In the genomic region with DNA sequence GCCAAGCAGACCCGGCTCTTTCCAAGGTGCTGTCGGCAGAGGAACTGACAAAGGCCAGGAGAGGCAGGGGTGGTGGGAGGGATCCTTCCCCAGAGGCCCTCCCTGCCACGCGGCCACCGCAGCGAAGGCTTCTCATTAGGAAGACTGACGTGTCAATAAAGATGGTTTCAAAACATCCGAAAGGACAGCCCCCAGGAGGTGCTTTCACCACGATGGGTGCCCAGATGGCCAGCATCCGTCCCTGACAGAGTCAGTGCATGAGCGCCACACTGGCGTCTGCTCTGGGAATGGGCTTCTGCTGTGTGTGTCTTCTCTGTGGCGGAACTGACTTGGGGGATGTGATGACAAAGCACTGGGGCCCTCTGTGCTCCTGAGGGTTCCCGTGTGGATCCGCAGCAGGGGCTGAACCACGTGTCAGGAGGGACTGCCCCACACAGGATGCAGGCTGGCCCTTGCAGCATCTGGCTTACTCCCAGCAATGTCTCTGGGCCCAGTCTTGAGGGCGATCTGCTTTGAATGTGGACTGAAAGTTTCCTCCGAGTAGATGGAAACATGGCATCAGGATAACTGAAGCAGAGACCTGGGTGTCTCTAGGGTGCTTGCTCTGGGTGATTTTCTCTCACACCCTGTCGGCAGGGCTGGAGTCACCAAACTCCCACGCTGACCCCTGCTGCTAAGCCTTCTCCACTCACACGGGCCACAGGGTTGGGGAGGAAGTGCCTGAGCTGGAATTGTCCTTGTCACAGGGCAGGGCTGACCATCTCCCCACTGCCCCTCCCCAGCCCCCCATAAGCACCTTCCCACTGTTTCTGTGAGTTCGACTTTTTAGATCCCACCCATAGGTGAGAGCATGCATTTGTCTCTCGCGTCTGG, we compare ENCODE assay signal across 1 cellular context.
TF ChIP-seq lines count a peak whose summit lies in the region.

No MANE protein-coding gene starts in this region.

TF ChIP-seq in HCT116, 20 proteins besides CTCF, POLR2A, EP300 and RAD21 (continued from another document):
- TF ChIP-seq ZBTB33 (IDR thresholded peaks at IDR 0.05; ENCODE audit: extremely low read depth, insufficient replicate concordance, low read length) (no peak), MAX (IDR thresholded peaks at IDR 0.05) (no peak), POLR2AphosphoS5 (IDR thresholded peaks at IDR 0.05; ENCODE audit: low read depth, low read length) (no peak), ZNF274 (IDR thresholded peaks at IDR 0.05; ENCODE audit: low read depth, low read length) (no peak), JUND (IDR thresholded peaks at IDR 0.05) (no peak), SP1 (IDR thresholded peaks at IDR 0.05; ENCODE audit: low read depth) (no peak), TCF7L2 (IDR thresholded peaks at IDR 0.05; ENCODE audit: borderline replicate concordance, extremely low read depth, insufficient read depth, insufficient read length) (no peak), CBX3 (IDR thresholded peaks at IDR 0.05; ENCODE audit: low read depth) (no peak)
